ENCODE assay signal across 10 cellular contexts in genomic region chr10:103676851-103677417, GRCh38.
A peak's percentile ranks its signal among the peaks of the same experiment; 100 is the strongest.
DNase-seq lines count a peak whose midpoint lies in the region; ATAC-seq and TF ChIP-seq lines count a peak whose summit lies in the region.
"Had no signal": no experiment of that assay in that cellular context is flagged by ENCODE, and none has a peak within 500 bp of the region (broad histone marks: within the 10 kb centered on the region; RNA-seq: fewer than 3 reads in every experiment).

No MANE protein-coding gene starts in this region.

- H3K4me2 ChIP-seq in fibroblast of lung (ENCODE audit: extremely low read depth, insufficient read depth, low read length) = peak overlapping the region; percentile 73

- H3K27ac Mint-ChIP-seq in natural killer cell treated with Interleukin-12 subunit alpha and Interleukin-12 subunit beta and Interleukin-15 and Interleukin-18, amount 100 ng/mL, for 72 hours = no peak overlapping the region

- peak overlapping the region; percentile 41 for H3K4me3 ChIP-seq in SJSA1
- H3K4me3 ChIP-seq in fibroblast of lung (replicated peaks in 1 of 4; ENCODE audit: control extremely low read depth in 1 of 4, insufficient read depth in 1 of 4, low read depth in 3 of 4, low read length in 4 of 4) = peak overlapping the region in 2 of 4 experiments; percentile 29 to 72

- H3K9me3 ChIP-seq in SJSA1 (replicated peaks) (no peaks in the 10 kb centered on the region), fibroblast of lung (ENCODE audit: control insufficient read depth, insufficient read depth, low read depth, low read length) (no peaks in the 10 kb centered on the region)

- H3K27ac ChIP-seq in SJSA1 (peak overlapping the region; percentile 81), fibroblast of lung (ENCODE audit: insufficient read depth, low read length) (peak overlapping the region; percentile 89)

- peak; percentile 47 for ATAC-seq in omental fat pad (ENCODE audit: low FRiP score)
- ATAC-seq in natural killer cell treated with Interleukin-12 subunit alpha and Interleukin-12 subunit beta and Interleukin-15 and Interleukin-18, amount 100 ng/mL, for 72 hours = no peak
- no peak for ATAC-seq in GM18858 (IDR thresholded peaks at IDR 0.05; ENCODE audit: unreplicated experiment)
- ATAC-seq: Panc1 had no signal

- no peak overlapping the region for H2AFZ ChIP-seq in fibroblast of lung (ENCODE audit: low read length)

- H3K4me1 Mint-ChIP-seq in natural killer cell treated with Interleukin-12 subunit alpha and Interleukin-12 subunit beta and Interleukin-15 and Interleukin-18, amount 100 ng/mL, for 72 hours (ENCODE audit: low read depth in 2 of 2) = peaks cover 0 to 8% of the 10 kb centered on the region in 2 donors

- DNase-seq in AG08395 (ENCODE audit: low spot score) = peak; percentile 91
- peak; percentile 72 to 74 for DNase-seq in SJSA1 (ENCODE audit: low read depth in 1 of 2, low spot score in 2 of 2)
- DNase-seq in fibroblast of lung (ENCODE audit: low read depth in 2 of 2) = peak; percentile 73 to 99
- no peak for DNase-seq in omental fat pad (ENCODE audit: low spot score)
- DNase-seq in natural killer cell treated with Interleukin-12 subunit alpha and Interleukin-12 subunit beta and Interleukin-15 and Interleukin-18, amount 100 ng/mL, for 72 hours (ENCODE audit: low spot score) = no peak
- no peak for DNase-seq in HUDEP-2 (lab: John Stamatoyannopoulos, UW; ENCODE audit: unreplicated experiment in 76 of 76)
- no peak for DNase-seq in DMS53 (lab: John Stamatoyannopoulos, UW)
- DNase-seq: activated naive CD8-positive, alpha-beta T cell treated with anti-CD3 and anti-CD28 coated beads, Interleukin-2, amount 10 ng/mL, durations not matched to agents 7 days and 5 days had no signal

- no peak for TF ChIP-seq CTCF in fibroblast of lung (conservative IDR thresholded peaks at IDR 0.05 in 1 of 2, IDR thresholded peaks at IDR 0.05 in 1 of 2; ENCODE audit: low read depth in 1 of 2, low read length in 2 of 2)
- TF ChIP-seq CTCF in omental fat pad (IDR thresholded peaks at IDR 0.05) = no peak

- H3K79me2 ChIP-seq in fibroblast of lung (ENCODE audit: control insufficient read depth, insufficient read depth, low read length) = no peaks in the 10 kb centered on the region

- no peaks in the 10 kb centered on the region; the same call in 1 of the 2 replicates for H3K36me3 ChIP-seq in SJSA1
- no peaks in the 10 kb centered on the region for H3K36me3 ChIP-seq in fibroblast of lung (ENCODE audit: control insufficient read depth, insufficient read depth, low read length)

- no peak overlapping the region for H3K4me3 Mint-ChIP-seq in natural killer cell treated with Interleukin-12 subunit alpha and Interleukin-12 subunit beta and Interleukin-15 and Interleukin-18, amount 100 ng/mL, for 72 hours

- H3K9me3 Mint-ChIP-seq in natural killer cell treated with Interleukin-12 subunit alpha and Interleukin-12 subunit beta and Interleukin-15 and Interleukin-18, amount 100 ng/mL, for 72 hours = no peaks in the 10 kb centered on the region
- H3K9me3 Mint-ChIP-seq: activated naive CD8-positive, alpha-beta T cell treated with anti-CD3 and anti-CD28 coated beads, Interleukin-2, amount 10 ng/mL, durations not matched to agents 7 days and 5 days had no signal

- H3K9ac ChIP-seq in fibroblast of lung (ENCODE audit: insufficient read depth, low read length) = peak overlapping the region; percentile 48

- H3K4me1 ChIP-seq in SJSA1 (replicated peaks) (peaks cover 34% of the 10 kb centered on the region), fibroblast of lung (ENCODE audit: control insufficient read depth, extremely low read depth, insufficient read depth, low read length) (peaks cover 8% of the 10 kb centered on the region)

- no peaks in the 10 kb centered on the region for H3K27me3 Mint-ChIP-seq in natural killer cell treated with Interleukin-12 subunit alpha and Interleukin-12 subunit beta and Interleukin-15 and Interleukin-18, amount 100 ng/mL, for 72 hours
- H3K27me3 Mint-ChIP-seq: activated naive CD8-positive, alpha-beta T cell treated with anti-CD3 and anti-CD28 coated beads, Interleukin-2, amount 10 ng/mL, durations not matched to agents 7 days and 5 days had no signal

- H3K36me3 Mint-ChIP-seq in natural killer cell treated with Interleukin-12 subunit alpha and Interleukin-12 subunit beta and Interleukin-15 and Interleukin-18, amount 100 ng/mL, for 72 hours = no peaks in the 10 kb centered on the region
- H3K36me3 Mint-ChIP-seq: activated naive CD8-positive, alpha-beta T cell treated with anti-CD3 and anti-CD28 coated beads, Interleukin-2, amount 10 ng/mL, durations not matched to agents 7 days and 5 days had no signal

- no peaks in the 10 kb centered on the region for H4K20me1 ChIP-seq in fibroblast of lung (ENCODE audit: control insufficient read depth, extremely low read depth, insufficient read depth, low read length)

- H3K27me3 ChIP-seq in SJSA1 (replicated peaks) (no peaks in the 10 kb centered on the region), fibroblast of lung (ENCODE audit: control insufficient read depth, insufficient read depth, low read length) (no peaks in the 10 kb centered on the region)

Comparison
In these comparisons a context has a peak if more than half of its experiments do, and no peak if none do; other contexts are left out.
1. DNase-seq: peak in AG08395 (single experiment), SJSA1 (2 of 2) and fibroblast of lung (2 of 2); none in omental fat pad (single experiment), natural killer cell treated with Interleukin-12 subunit alpha and Interleukin-12 subunit beta and Interleukin-15 and Interleukin-18, amount 100 ng/mL, for 72 hours (single experiment), HUDEP-2 (0 of 76) and DMS53 (single experiment).